Comparison of ENCODE assay signal across 14 cellular contexts in the genomic region with DNA sequence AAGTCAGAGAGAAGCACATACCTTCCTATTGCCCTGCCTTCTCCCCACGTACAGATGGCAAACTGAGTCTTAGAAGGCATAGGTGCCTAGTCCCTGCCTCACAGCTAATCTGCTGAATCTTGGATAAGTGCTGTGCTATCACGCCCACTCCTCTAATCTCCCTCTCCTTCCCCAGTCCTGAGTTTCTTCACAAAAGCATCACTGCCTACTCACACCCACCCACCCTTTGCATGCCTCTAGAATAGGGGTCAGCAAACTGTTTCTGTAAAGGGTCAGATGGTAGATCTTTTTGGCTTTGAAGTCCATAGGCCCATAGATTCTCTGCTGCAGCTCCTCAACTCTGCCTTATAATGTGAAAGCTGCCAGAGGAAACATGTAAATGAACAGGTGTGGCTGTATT. TPM values are rescaled to one million over a fixed set of nuclear protein-coding genes. Genes with fewer than 3 reads are reported as not detected.
DNase-seq lines count a peak whose midpoint lies in the region; ATAC-seq and TF ChIP-seq lines count a peak whose summit lies in the region.
"Had no signal": no experiment of that assay in that cellular context is flagged by ENCODE, and none has a peak within 500 bp of the region (broad histone marks: within the 10 kb centered on the region; RNA-seq: fewer than 3 reads in every experiment).

No MANE protein-coding gene starts in this region.

- intact Hi-C loops in IMR-90 (cut with micrococcal nuclease), result loop anchor here (2.0 kb wide), 1 partner anchor 63 kb away; no protein-coding TSS in a partner anchor

- in situ Hi-C loops in IMR-90 (cut with MboI; ENCODE audit: low sequenced_read_pairs), result no loop called here

- no peaks in the 10 kb centered on the region for H3K36me3 Mint-ChIP-seq in activated naive CD4-positive, alpha-beta T cell treated with anti-CD3 and anti-CD28 coated beads, Interleukin-2, amount 10 ng/mL, durations not matched to agents 7 days and 5 days
- H3K36me3 Mint-ChIP-seq in activated naive CD8-positive, alpha-beta T cell treated with anti-CD3 and anti-CD28 coated beads, Interleukin-2, amount 10 ng/mL, durations not matched to agents 7 days and 5 days, result no peaks in the 10 kb centered on the region
- no peaks in the 10 kb centered on the region for H3K36me3 Mint-ChIP-seq in progenitor cell of endocrine pancreas (ENCODE audit: insufficient read depth)
- H3K36me3 Mint-ChIP-seq: naive B cell had no signal

- no peak overlapping the region for H3K4me2 ChIP-seq in IMR-90 (ENCODE audit: low read depth, low read length)

- no peak overlapping the region for H3K9ac ChIP-seq in IMR-90 (ENCODE audit: low read depth, low read length)

- peaks cover 20% of the 10 kb centered on the region for H3K9me1 ChIP-seq in IMR-90 (ENCODE audit: insufficient read depth, low read length)

- no peaks in the 10 kb centered on the region for H4K20me1 ChIP-seq in IMR-90 (ENCODE audit: insufficient read depth, low read length)

- no TSS peak for BruUV-seq in IMR-90 (replicated peaks; lab: Mats Ljungman, UMichigan)

- H4K5ac ChIP-seq in IMR-90 (ENCODE audit: low read depth, low read length), result peak overlapping the region; percentile 42; the same call in 1 of the 2 replicates

- dilution Hi-C loops in IMR-90 (cut with HindIII; ENCODE audit: low sequenced_read_pairs, unreplicated experiment), result no loop called here

- H3K4me1 ChIP-seq in IMR-90 (ENCODE audit: control insufficient read depth, insufficient read depth, low read length), result peaks cover 22% of the 10 kb centered on the region

- no peak overlapping the region for H3K56ac ChIP-seq in IMR-90 (ENCODE audit: extremely low read depth, insufficient read depth, low read length)

- no peak for TF ChIP-seq POLR2A in IMR-90 (IDR thresholded peaks at IDR 0.05; ENCODE audit: low read depth, low read length)

- H3K18ac ChIP-seq in IMR-90 (ENCODE audit: low read depth, low read length), result peak overlapping the region; percentile 46; the same call in 1 of the 2 replicates

- peak overlapping the region; percentile 69 for H2BK20ac ChIP-seq in IMR-90 (ENCODE audit: low read depth, low read length)

- no peaks in the 10 kb centered on the region for H3K36me3 ChIP-seq in IMR-90 (ENCODE audit: control insufficient read depth, insufficient read depth, low read length)
- H3K36me3 ChIP-seq: BE2C had no signal

- H4K8ac ChIP-seq in IMR-90 (ENCODE audit: low read depth in 2 of 2, low read length in 2 of 2), result peak overlapping the region; percentile 7 to 61; a peak in 2 of 4 replicates

- H2BK5ac ChIP-seq in IMR-90 (ENCODE audit: low read depth, low read length, poor library complexity, severe bottlenecking), result peak overlapping the region; percentile 27

- POLR2A ChIA-PET in IMR-90 (lab: Charles Lee; ENCODE audit: unreplicated experiment), result interaction anchor here (0.6 kb wide), 1 partner anchor 35 kb away, joined by 4 read pairs; no protein-coding TSS in a partner anchor
- POLR2A ChIA-PET in activated naive CD8-positive, alpha-beta T cell treated with anti-CD3 and anti-CD28 coated beads, Interleukin-2, amount 10 ng/mL, durations not matched to agents 7 days and 5 days (lab: Charles Lee), result interaction anchor here (1.0 to 3.3 kb wide), 4 partner anchors 24 to 91 kb away, joined by 3 to 40 read pairs (median 5); a partner anchor contains a TSS

- H3K23ac ChIP-seq in IMR-90 (ENCODE audit: low read depth, low read length), result no peak overlapping the region; the same call in 1 of the 2 replicates

- no peaks in the 10 kb centered on the region for H3K27me3 ChIP-seq in IMR-90 (ENCODE audit: control insufficient read depth, insufficient read depth, low read length)
- H3K27me3 ChIP-seq: BE2C had no signal

- no peak for TF ChIP-seq RAD21 in IMR-90 (IDR thresholded peaks at IDR 0.05; ENCODE audit: low read length)

- TF ChIP-seq CTCF in IMR-90 (conservative IDR thresholded peaks at IDR 0.05; ENCODE audit: low read depth, low read length) (no peak), progenitor cell of endocrine pancreas (IDR thresholded peaks at IDR 0.05; ENCODE audit: unreplicated experiment) (no peak)

- WGBS in IMR-90 (ENCODE audit: extremely low coverage in 2 of 2, insufficient read length in 1 of 2), 2 experiments, result no CpG with 5 or more reads among the region's 2 CpGs

- H3K4me1 Mint-ChIP-seq in activated naive CD4-positive, alpha-beta T cell treated with anti-CD3 and anti-CD28 coated beads, Interleukin-2, amount 10 ng/mL, durations not matched to agents 7 days and 5 days, result peaks cover 36% of the 10 kb centered on the region
- H3K4me1 Mint-ChIP-seq in activated naive CD8-positive, alpha-beta T cell treated with anti-CD3 and anti-CD28 coated beads, Interleukin-2, amount 10 ng/mL, durations not matched to agents 7 days and 5 days, result peaks cover 25% of the 10 kb centered on the region
- peaks cover 23% of the 10 kb centered on the region for H3K4me1 Mint-ChIP-seq in progenitor cell of endocrine pancreas (ENCODE audit: low read depth)

- peak overlapping the region; percentile 70 for H4K91ac ChIP-seq in IMR-90 (ENCODE audit: insufficient read depth, low read depth, low read length)

- peak overlapping the region; percentile 89 for H3K4ac ChIP-seq in IMR-90 (ENCODE audit: low read depth, low read length)

- peak overlapping the region; percentile 78 for H2AFZ ChIP-seq in IMR-90 (replicated peaks; ENCODE audit: low read length, poor library complexity)

- H3K14ac ChIP-seq in IMR-90 (replicated peaks; ENCODE audit: low read depth, low read length), result peak overlapping the region; percentile 85

- no peak for DNase-seq in activated naive CD4-positive, alpha-beta T cell treated with anti-CD3 and anti-CD28 coated beads, Interleukin-2, amount 10 ng/mL, durations not matched to agents 7 days and 5 days
- no peak for DNase-seq in activated naive CD4-positive, alpha-beta T cell treated with anti-CD3 and anti-CD28 coated beads, Interleukin-2, amount 50 U/mL, for 16 hours
- DNase-seq in IMR-90, result no peak
- no peak for DNase-seq in activated naive CD8-positive, alpha-beta T cell treated with anti-CD3 and anti-CD28 coated beads, Interleukin-2, amount 10 ng/mL, durations not matched to agents 7 days and 5 days
- no peak for DNase-seq in progenitor cell of endocrine pancreas (ENCODE audit: low spot score, unreplicated experiment)
- DNase-seq in SW480 (ENCODE audit: low spot score), result no peak
- DNase-seq in NCI-H2196 (lab: John Stamatoyannopoulos, UW; ENCODE audit: unreplicated experiment), result no peak
- no peak for DNase-seq in foreskin melanocyte
- DNase-seq: BE2C; central memory CD4-positive, alpha-beta T cell; DMS53; naive B cell; NCI-H1105 treated with DMSO at 0.1 percent for 48 hours; SIG-M5 had no signal

- no peaks in the 10 kb centered on the region for H3K9me3 Mint-ChIP-seq in activated naive CD4-positive, alpha-beta T cell treated with anti-CD3 and anti-CD28 coated beads, Interleukin-2, amount 10 ng/mL, durations not matched to agents 7 days and 5 days
- no peaks in the 10 kb centered on the region for H3K9me3 Mint-ChIP-seq in activated naive CD8-positive, alpha-beta T cell treated with anti-CD3 and anti-CD28 coated beads, Interleukin-2, amount 10 ng/mL, durations not matched to agents 7 days and 5 days
- no peaks in the 10 kb centered on the region for H3K9me3 Mint-ChIP-seq in progenitor cell of endocrine pancreas (ENCODE audit: low read depth)
- H3K9me3 Mint-ChIP-seq: naive B cell had no signal

- H3K27me3 Mint-ChIP-seq in activated naive CD4-positive, alpha-beta T cell treated with anti-CD3 and anti-CD28 coated beads, Interleukin-2, amount 10 ng/mL, durations not matched to agents 7 days and 5 days, result no peaks in the 10 kb centered on the region
- H3K27me3 Mint-ChIP-seq in activated naive CD8-positive, alpha-beta T cell treated with anti-CD3 and anti-CD28 coated beads, Interleukin-2, amount 10 ng/mL, durations not matched to agents 7 days and 5 days, result no peaks in the 10 kb centered on the region
- no peaks in the 10 kb centered on the region for H3K27me3 Mint-ChIP-seq in progenitor cell of endocrine pancreas

- H3K79me1 ChIP-seq in IMR-90 (ENCODE audit: low read depth in 1 of 2, low read length in 2 of 2), result peaks cover 0 to 10% of the 10 kb centered on the region in 2 experiments; a peak in 1 of 4 replicates

- no peak for ATAC-seq in IMR-90 (ENCODE audit: low read depth)
- no peak for ATAC-seq in activated naive CD8-positive, alpha-beta T cell treated with anti-CD3 and anti-CD28 coated beads, Interleukin-2, amount 10 ng/mL, durations not matched to agents 7 days and 5 days (ENCODE audit: low read depth)

- peak overlapping the region; percentile 97 for H2AK5ac ChIP-seq in IMR-90 (ENCODE audit: low read depth, low read length)

- H2BK120ac ChIP-seq in IMR-90 (ENCODE audit: low read depth, low read length), result peak overlapping the region; percentile 86

- H2AK9ac ChIP-seq in IMR-90 (replicated peaks; ENCODE audit: low read depth, low read length, poor library complexity), result peak overlapping the region; percentile 87

- H2BK15ac ChIP-seq in IMR-90 (ENCODE audit: low read depth, low read length), result peak overlapping the region; percentile 98

- H3K4me3 Mint-ChIP-seq in activated naive CD4-positive, alpha-beta T cell treated with anti-CD3 and anti-CD28 coated beads, Interleukin-2, amount 10 ng/mL, durations not matched to agents 7 days and 5 days, result no peak overlapping the region
- no peak overlapping the region for H3K4me3 Mint-ChIP-seq in activated naive CD8-positive, alpha-beta T cell treated with anti-CD3 and anti-CD28 coated beads, Interleukin-2, amount 10 ng/mL, durations not matched to agents 7 days and 5 days
- no peak overlapping the region for H3K4me3 Mint-ChIP-seq in progenitor cell of endocrine pancreas (ENCODE audit: low read depth)
- H3K4me3 Mint-ChIP-seq: naive B cell had no signal

- H3K27ac ChIP-seq in IMR-90 (ENCODE audit: insufficient read depth, low read length), result no peak overlapping the region

- CTCF ChIA-PET in activated naive CD4-positive, alpha-beta T cell treated with anti-CD3 and anti-CD28 coated beads, Interleukin-2, amount 10 ng/mL, durations not matched to agents 7 days and 5 days (lab: Charles Lee), result interaction anchor here (1.1 kb wide), 1 partner anchor 25 kb away, joined by 4 read pairs; no protein-coding TSS in a partner anchor
- CTCF ChIA-PET in IMR-90 (lab: Yijun Ruan, JAX), result interaction anchor here (2.1 kb wide), 1 partner anchor 9 kb away, joined by 7 read pairs; no protein-coding TSS in a partner anchor

- peak overlapping the region; percentile 51 for H3K27ac Mint-ChIP-seq in activated naive CD4-positive, alpha-beta T cell treated with anti-CD3 and anti-CD28 coated beads, Interleukin-2, amount 10 ng/mL, durations not matched to agents 7 days and 5 days
- H3K27ac Mint-ChIP-seq in activated naive CD8-positive, alpha-beta T cell treated with anti-CD3 and anti-CD28 coated beads, Interleukin-2, amount 10 ng/mL, durations not matched to agents 7 days and 5 days, result peak overlapping the region; percentile 43
- peak overlapping the region; percentile 1 for H3K27ac Mint-ChIP-seq in progenitor cell of endocrine pancreas

- H3K9me3 ChIP-seq in IMR-90 (ENCODE audit: control insufficient read depth, insufficient read depth, low read length), result no peaks in the 10 kb centered on the region
- H3K9me3 ChIP-seq: BE2C had no signal

- H3K4me3 ChIP-seq in IMR-90 (ENCODE audit: insufficient read depth, low read depth, low read length), result no peak overlapping the region

RNA-seq across cellular contexts. Expression of a gene that starts 23.2 kb away (rescaled TPM):
- total RNA-seq in IMR-90 (2012; rRNA removed), result 13.9 and 14.9 TPM in 2 replicates
- 13.3 and 16.7 TPM in 2 replicates for polyA plus RNA-seq in IMR-90 (2012; rRNA removed)
- polyA plus RNA-seq in IMR-90 (2012; cell fraction: cytosol; rRNA removed), result 10.0 and 16.8 TPM in 2 replicates
- polyA plus RNA-seq in IMR-90 (2012; cell fraction: nucleus; rRNA removed; ENCODE audit: low replicate concordance), result 19.0 and 26.8 TPM in 2 replicates
- 100 to 1,000 TPM; 142 to 161 TPM for total RNA-seq in activated naive CD8-positive, alpha-beta T cell treated with anti-CD3 and anti-CD28 coated beads, Interleukin-2, amount 10 ng/mL, durations not matched to agents 7 days and 5 days
- 6.7 and 7.8 TPM in 2 replicates for total RNA-seq in progenitor cell of endocrine pancreas

Comparison
In these comparisons a context has a peak if more than half of its experiments do, and no peak if none do; other contexts are left out.
1. H3K27ac Mint-ChIP-seq: peak in every context shown above with its lines; median percentile 51 in activated naive CD4-positive, alpha-beta T cell treated with anti-CD3 and anti-CD28 coated beads, Interleukin-2, amount 10 ng/mL, durations not matched to agents 7 days and 5 days; 43 in activated naive CD8-positive, alpha-beta T cell treated with anti-CD3 and anti-CD28 coated beads, Interleukin-2, amount 10 ng/mL, durations not matched to agents 7 days and 5 days; 1 in progenitor cell of endocrine pancreas.